11 cellular contexts compared by ENCODE assay signal in the genomic region with DNA sequence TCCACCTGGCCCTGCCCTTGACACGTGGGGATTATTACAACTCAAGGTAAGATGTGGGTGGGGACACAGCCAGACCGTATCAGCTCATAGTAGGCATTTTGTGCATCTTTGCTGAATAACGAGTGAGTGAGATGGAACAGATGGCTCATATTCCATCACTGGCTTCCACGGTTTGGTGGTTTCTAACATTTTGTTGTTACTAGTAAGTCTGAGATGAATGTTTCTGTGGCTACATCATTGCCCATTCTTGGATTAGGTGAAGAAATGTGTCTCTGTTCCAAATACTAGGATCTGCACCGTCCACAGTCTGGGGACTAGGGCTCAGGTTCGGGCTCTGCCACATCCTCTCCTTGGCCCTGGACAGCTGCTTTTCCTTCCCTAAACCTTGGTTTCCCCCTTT. TPM values are rescaled to one million over a fixed set of nuclear protein-coding genes. Genes with fewer than 3 reads are reported as not detected.
"Had no signal": no experiment of that assay in that cellular context is flagged by ENCODE, and none has a peak within 500 bp of the region (broad histone marks: within the 10 kb centered on the region; RNA-seq: fewer than 3 reads in every experiment).

No MANE protein-coding gene starts in this region.

- H3K27me3 ChIP-seq: dorsolateral prefrontal cortex, thyroid gland had no signal

- H3K4me3 Mint-ChIP-seq: endodermal cell had no signal

- ATAC-seq: activated CD4-positive, CD25-positive, alpha-beta regulatory T cell treated with anti-CD3 and anti-CD28 coated beads, Interleukin-2, amount 50 U/mL, for 24 hours; right cardiac atrium had no signal

- H3K27ac ChIP-seq: cardiac muscle cell, dorsolateral prefrontal cortex, thyroid gland had no signal

- DNase-seq: dorsolateral prefrontal cortex, endodermal cell, glutamatergic neuron, occipital lobe, thyroid gland had no signal

- H3K9me3 ChIP-seq: thyroid gland had no signal

- H3K27ac Mint-ChIP-seq: endodermal cell, nephron, progenitor cell of endocrine pancreas had no signal

- H3K9me3 Mint-ChIP-seq: endodermal cell, nephron had no signal

- H3K4me3 ChIP-seq: cardiac muscle cell, dorsolateral prefrontal cortex, smooth muscle cell, thyroid gland had no signal

- H3K36me3 ChIP-seq: cardiac muscle cell, thyroid gland had no signal

RNA-seq across cellular contexts. Expression of a gene that starts 3.6 kb away (rescaled TPM):
- total RNA-seq: smooth muscle cell had no signal
